ENCODE assay signal across 8 cellular contexts in genomic region chr7:23184709-23185354, GRCh38. TPM values are rescaled to one million over a fixed set of nuclear protein-coding genes. Genes with fewer than 3 reads are reported as not detected.
DNase-seq lines count a peak whose midpoint lies in the region; ATAC-seq and TF ChIP-seq lines count a peak whose summit lies in the region.

No MANE protein-coding gene starts in this region.

- no peak for ATAC-seq in naive thymus-derived CD8-positive, alpha-beta T cell

- peaks cover 55% of the 10 kb centered on the region for H3K36me3 ChIP-seq in WERI-Rb-1
- H3K36me3 ChIP-seq in right atrium auricular region = peaks cover 35% of the 10 kb centered on the region

- H3K27ac Mint-ChIP-seq in immature natural killer cell = peak overlapping the region in 2 of 6 donors; percentile 7 to 26
- H3K27ac Mint-ChIP-seq in naive thymus-derived CD8-positive, alpha-beta T cell = peak overlapping the region in 3 of 10 donors; percentile 35 to 100 (median 57)

- peaks cover 0 to 20% of the 10 kb centered on the region in 2 donors for H3K4me1 ChIP-seq in right atrium auricular region

- POLR2A ChIA-PET in naive thymus-derived CD8-positive, alpha-beta T cell (lab: Charles Lee) = interaction anchor here (0.6 to 0.9 kb wide), 2 partner anchors 79 to 129 kb away, joined by 3 read pairs; no protein-coding TSS in a partner anchor

- peaks cover 37 to 69% of the 10 kb centered on the region in 2 donors for H3K4me1 Mint-ChIP-seq in immature natural killer cell
- H3K4me1 Mint-ChIP-seq in naive thymus-derived CD8-positive, alpha-beta T cell = peaks cover 9 to 49% (median 40%) of the 10 kb centered on the region in 4 donors

- peaks cover 8 to 19% (median 16%) of the 10 kb centered on the region in 3 donors for H3K27me3 Mint-ChIP-seq in immature natural killer cell (ENCODE audit: low read depth in 3 of 3)
- H3K27me3 Mint-ChIP-seq in naive thymus-derived CD8-positive, alpha-beta T cell = peaks cover 0 to 3% (median 0%) of the 10 kb centered on the region in 5 donors

- TF ChIP-seq CTCF in WERI-Rb-1 (IDR thresholded peaks at IDR 0.05; ENCODE audit: low read depth, low read length) (peak; percentile 32; the same call in 1 of the 2 replicates), right atrium auricular region (IDR thresholded peaks at IDR 0.05) (peak; percentile 34 to 67)

- no peak overlapping the region for H3K4me3 Mint-ChIP-seq in immature natural killer cell
- H3K4me3 Mint-ChIP-seq in naive thymus-derived CD8-positive, alpha-beta T cell = peak overlapping the region in 3 of 10 donors; percentile 7 to 32 (median 7)

- H3K36me3 Mint-ChIP-seq in immature natural killer cell = peaks cover 0 to 6% (median 0%) of the 10 kb centered on the region in 3 donors
- peaks cover 0 to 42% (median 8%) of the 10 kb centered on the region in 3 donors for H3K36me3 Mint-ChIP-seq in naive thymus-derived CD8-positive, alpha-beta T cell

- H3K4me3 ChIP-seq in WERI-Rb-1 (ENCODE audit: low read depth, low read length) = no peak overlapping the region
- H3K4me3 ChIP-seq in right atrium auricular region = no peak overlapping the region

- peak; percentile 64 for DNase-seq in SIG-M5 treated with dmso at 0.1 percent for 504 hours (lab: John Stamatoyannopoulos, UW; ENCODE audit: unreplicated experiment)
- DNase-seq in SIG-M5 (lab: John Stamatoyannopoulos, UW) = no peak
- peak; percentile 61 for DNase-seq in M059J (ENCODE audit: low read depth)
- peak; percentile 43 for DNase-seq in WERI-Rb-1
- DNase-seq in right atrium auricular region (ENCODE audit: low spot score) = no peak
- DNase-seq in immature natural killer cell = no peak
- no peak for DNase-seq in naive thymus-derived CD8-positive, alpha-beta T cell
- DNase-seq in cortex of kidney (lab: John Stamatoyannopoulos, UW) = no peak

- H3K9me3 ChIP-seq in WERI-Rb-1 (ENCODE audit: severe bottlenecking) (no peaks in the 10 kb centered on the region), right atrium auricular region (no peaks in the 10 kb centered on the region)

- H3K27me3 ChIP-seq in WERI-Rb-1 (ENCODE audit: insufficient read depth, low read depth, severe bottlenecking) (no peaks in the 10 kb centered on the region), right atrium auricular region (no peaks in the 10 kb centered on the region)

- peaks cover 0 to 2% (median 0%) of the 10 kb centered on the region in 6 donors for H3K9me3 Mint-ChIP-seq in immature natural killer cell
- no peaks in the 10 kb centered on the region for H3K9me3 Mint-ChIP-seq in naive thymus-derived CD8-positive, alpha-beta T cell

- no peak overlapping the region for H3K27ac ChIP-seq in WERI-Rb-1
- no peak overlapping the region for H3K27ac ChIP-seq in right atrium auricular region

RNA-seq across cellular contexts. Expression of gene NUP42, which starts 3.0 kb away (rescaled TPM):
- total RNA-seq in M059J (2014; rRNA removed; shearing (Covaris generic)) = 38.5 and 58.7 TPM in 2 replicates
- 10 to 100 TPM; 24.7 to 30.6 TPM for total RNA-seq in right atrium auricular region
- 10 to 100 TPM; 48.7 to 64.0 (median 53.5) TPM for polyA plus RNA-seq in immature natural killer cell
- 10 to 100 TPM; 38.8 to 39.2 TPM for total RNA-seq in naive thymus-derived CD8-positive, alpha-beta T cell
- 10 to 100 TPM; 28.2 to 31.1 (median 29.3) TPM for polyA plus RNA-seq in naive thymus-derived CD8-positive, alpha-beta T cell

Comparison
In these comparisons a context has a peak if more than half of its experiments do, and no peak if none do; other contexts are left out.
1. DNase-seq: peak in SIG-M5 treated with dmso at 0.1 percent for 504 hours (single experiment), M059J (single experiment) and WERI-Rb-1 (single experiment); none in SIG-M5 (single experiment), right atrium auricular region (single experiment), immature natural killer cell (0 of 3), naive thymus-derived CD8-positive, alpha-beta T cell (0 of 10) and cortex of kidney (single experiment).